In the genomic region with DNA sequence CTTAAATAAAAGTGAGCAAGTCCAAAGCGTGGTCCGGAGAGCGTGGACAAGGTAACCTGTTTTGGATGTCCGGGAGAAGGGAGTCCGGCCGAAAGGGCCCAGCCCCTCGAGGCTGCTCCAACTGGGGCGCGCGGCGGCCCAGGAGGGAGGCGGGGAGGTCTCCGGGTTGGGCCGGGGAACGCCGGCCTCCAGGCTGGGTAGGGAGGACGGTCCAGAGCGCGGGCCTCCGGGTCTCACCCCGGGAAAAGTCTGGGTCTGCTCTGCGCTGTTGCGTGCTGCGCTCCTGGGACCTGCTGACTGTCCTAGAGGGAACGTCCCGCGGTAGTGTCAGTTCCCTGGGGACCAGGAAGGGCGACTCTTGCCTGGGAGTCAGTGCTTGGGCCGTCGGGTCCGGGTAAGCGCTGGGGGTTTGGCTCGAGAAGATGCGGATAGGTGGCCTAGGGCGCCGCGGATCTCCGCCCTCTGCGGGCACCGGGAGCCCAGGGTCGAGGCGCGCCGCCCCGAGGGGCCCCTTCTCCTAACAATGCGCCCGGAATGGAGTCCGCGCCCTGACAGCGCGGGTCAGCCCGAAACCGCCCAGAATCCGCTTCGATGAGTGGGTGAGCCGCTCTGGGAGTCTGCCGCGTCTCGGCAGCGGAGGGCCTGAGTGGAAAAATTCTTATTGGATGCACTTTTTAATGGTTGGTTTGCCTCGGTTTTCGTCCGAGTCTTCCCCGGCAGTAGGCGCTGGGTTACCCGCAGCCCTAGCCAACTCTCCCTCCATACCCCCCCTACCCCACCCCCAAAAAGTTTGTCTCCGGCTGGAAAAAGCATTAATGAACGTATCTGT, we compare ENCODE assay signal across 9 cellular contexts. TPM values are rescaled to one million over a fixed set of nuclear protein-coding genes. Genes with fewer than 3 reads are reported as not detected.
DNase-seq lines count a peak whose midpoint lies in the region; ATAC-seq and TF ChIP-seq lines count a peak whose summit lies in the region.
"Had no signal": no experiment of that assay in that cellular context is flagged by ENCODE, and none has a peak within 500 bp of the region (broad histone marks: within the 10 kb centered on the region; RNA-seq: fewer than 3 reads in every experiment).

No MANE protein-coding gene starts in this region.

- H3K27me3 ChIP-seq in gastroesophageal sphincter, result peaks cover 96% of the 10 kb centered on the region

- WGBS in gastroesophageal sphincter (ENCODE audit: low coverage in 1 of 2), 2 donors, result 0% methylated on average over 1 of the region's 68 CpGs; no CpG with 5 or more reads in 1 of the 2 donors

- H3K4me1 Mint-ChIP-seq in Calu3 (ENCODE audit: low read depth, unreplicated experiment), result no peaks in the 10 kb centered on the region
- peaks cover 36% of the 10 kb centered on the region for H3K4me1 Mint-ChIP-seq in activated T-cell treated with anti-CD3 and anti-CD28 coated beads, Interleukin-2, amount 50 U/mL, for 4 hours (ENCODE audit: low read depth)
- peaks cover 16% of the 10 kb centered on the region for H3K4me1 Mint-ChIP-seq in progenitor cell of endocrine pancreas (ENCODE audit: low read depth)

- H3K9me3 ChIP-seq in gastroesophageal sphincter, result no peaks in the 10 kb centered on the region

- TF ChIP-seq POLR2A in gastroesophageal sphincter (IDR thresholded peaks at IDR 0.05), result peak in 1 of 2 donors; percentile 22

- no peak for TF ChIP-seq EP300 in gastroesophageal sphincter (IDR thresholded peaks at IDR 0.05)

- ATAC-seq in HG03175 (IDR thresholded peaks at IDR 0.05; ENCODE audit: unreplicated experiment) (peak; percentile 17), gastroesophageal sphincter (peak; percentile 18), GM19324 (IDR thresholded peaks at IDR 0.05; ENCODE audit: low FRiP score, unreplicated experiment) (no peak)
- ATAC-seq in activated T-cell treated with anti-CD3 and anti-CD28 coated beads, Interleukin-2, amount 50 U/mL, for 4 hours, result peak; percentile 11 to 23
- ATAC-seq: K562 had no signal

- H3K27me3 Mint-ChIP-seq in Calu3 (ENCODE audit: unreplicated experiment), result peaks cover 4% of the 10 kb centered on the region
- peaks cover 5% of the 10 kb centered on the region for H3K27me3 Mint-ChIP-seq in activated T-cell treated with anti-CD3 and anti-CD28 coated beads, Interleukin-2, amount 50 U/mL, for 4 hours (ENCODE audit: low read depth)
- H3K27me3 Mint-ChIP-seq in progenitor cell of endocrine pancreas, result peaks cover 87% of the 10 kb centered on the region

- TF ChIP-seq CTCF in Calu3 (IDR thresholded peaks at IDR 0.05; ENCODE audit: unreplicated experiment) (no peak), gastroesophageal sphincter (IDR thresholded peaks at IDR 0.05) (no peak), progenitor cell of endocrine pancreas (IDR thresholded peaks at IDR 0.05; ENCODE audit: unreplicated experiment) (no peak)

- DNase-seq in Calu3 (no peak), progenitor cell of endocrine pancreas (ENCODE audit: low spot score, unreplicated experiment) (no peak), epidermal melanocyte (ENCODE audit: insufficient read length, low spot score) (no peak), NK-92 (lab: John Stamatoyannopoulos, UW; ENCODE audit: unreplicated experiment) (no peak)
- DNase-seq in activated T-cell treated with anti-CD3 and anti-CD28 coated beads, Interleukin-2, amount 50 U/mL, for 4 hours, result peak; percentile 14

- CTCF ChIA-PET in Calu3 (lab: Charles Lee), result no interaction called here

- intact Hi-C loops in Calu3 (cut with micrococcal nuclease; ENCODE audit: unreplicated experiment), result no loop called here

- H3K36me3 Mint-ChIP-seq in Calu3 (ENCODE audit: insufficient read depth, unreplicated experiment) (no peaks in the 10 kb centered on the region), progenitor cell of endocrine pancreas (ENCODE audit: insufficient read depth) (no peaks in the 10 kb centered on the region)
- H3K36me3 Mint-ChIP-seq in activated T-cell treated with anti-CD3 and anti-CD28 coated beads, Interleukin-2, amount 50 U/mL, for 4 hours (ENCODE audit: insufficient read depth), result peaks cover 2% of the 10 kb centered on the region

- H3K4me3 ChIP-seq in gastroesophageal sphincter, result peak overlapping the region; percentile 32 to 69
- H3K4me3 ChIP-seq: K562 had no signal

- H3K9me3 Mint-ChIP-seq in Calu3 (ENCODE audit: low read depth, unreplicated experiment) (peaks cover 3% of the 10 kb centered on the region), progenitor cell of endocrine pancreas (ENCODE audit: low read depth) (no peaks in the 10 kb centered on the region)
- no peaks in the 10 kb centered on the region for H3K9me3 Mint-ChIP-seq in activated T-cell treated with anti-CD3 and anti-CD28 coated beads, Interleukin-2, amount 50 U/mL, for 4 hours

- H3K36me3 ChIP-seq in gastroesophageal sphincter, result no peaks in the 10 kb centered on the region

- H3K27ac Mint-ChIP-seq in Calu3 (ENCODE audit: unreplicated experiment), result no peak overlapping the region
- peak overlapping the region; percentile 16 for H3K27ac Mint-ChIP-seq in progenitor cell of endocrine pancreas

- BruUV-seq in Calu3 (replicated peaks; lab: Mats Ljungman, UMichigan), result no TSS peak

- peaks cover 0 to 65% (median 12%) of the 10 kb centered on the region in 3 donors for H3K4me1 ChIP-seq in gastroesophageal sphincter

- H3K27ac ChIP-seq in gastroesophageal sphincter, result peak overlapping the region; percentile 16 to 88 (median 78)

- H3K4me3 Mint-ChIP-seq in Calu3 (ENCODE audit: low read depth, unreplicated experiment) (peak overlapping the region; percentile 55), progenitor cell of endocrine pancreas (ENCODE audit: low read depth) (peak overlapping the region; percentile 23)
- H3K4me3 Mint-ChIP-seq in activated T-cell treated with anti-CD3 and anti-CD28 coated beads, Interleukin-2, amount 50 U/mL, for 4 hours, result peak overlapping the region; percentile 83

RNA-seq across cellular contexts. Expression of gene FLI1, which starts 0.9 kb away (rescaled TPM):
- total RNA-seq in Calu3 (2022), result 0.17 TPM in 1 of 2 replicates, not detected in the other
- 10 to 100 TPM; 18.1 to 22.7 (median 21.7) TPM for total RNA-seq in activated T-cell treated with anti-CD3 and anti-CD28 coated beads, Interleukin-2, amount 50 U/mL, for 4 hours
- total RNA-seq in gastroesophageal sphincter, result 10 to 100 TPM; 13.8 to 21.6 (median 17.9) TPM
- 0.22 TPM in 1 of 2 replicates, not detected in the other for total RNA-seq in progenitor cell of endocrine pancreas

Comparison
In these comparisons a context has a peak if more than half of its experiments do, and no peak if none do; other contexts are left out.
1. H3K4me3 Mint-ChIP-seq: peak in every context shown above with its lines; median percentile 83 in activated T-cell treated with anti-CD3 and anti-CD28 coated beads, Interleukin-2, amount 50 U/mL, for 4 hours; 55 in Calu3; 23 in progenitor cell of endocrine pancreas.
2. RNA of gene FLI1, which starts 0.9 kb away (total RNA-seq): 18.1 to 22.7 TPM in activated T-cell treated with anti-CD3 and anti-CD28 coated beads, Interleukin-2, amount 50 U/mL, for 4 hours and 13.8 to 21.6 TPM in gastroesophageal sphincter; 0.17 TPM in Calu3 and 0.22 TPM in progenitor cell of endocrine pancreas; every median in the first group is over 10 times any median in the second.